Comparison of ENCODE assay signal across 1 cellular context in the genomic region with DNA sequence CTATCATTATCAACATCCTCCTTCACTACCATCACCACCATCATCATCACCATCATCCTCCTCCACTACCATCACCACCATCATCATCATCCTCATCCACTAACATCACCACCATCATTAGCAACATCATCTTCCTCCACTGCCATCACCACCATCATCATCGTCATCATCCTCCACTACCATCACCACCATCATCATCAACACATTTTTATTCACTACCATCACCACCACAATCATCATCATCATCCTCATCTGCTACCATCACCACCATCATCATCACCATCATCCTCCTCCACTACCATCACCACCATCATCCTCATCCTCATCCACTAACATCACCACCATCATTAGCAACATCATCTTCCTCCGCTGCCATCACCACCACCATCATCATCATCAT.
A peak's percentile ranks its signal among the peaks of the same experiment; 100 is the strongest.
TF ChIP-seq lines count a peak whose summit lies in the region.

No MANE protein-coding gene starts in this region.

TF ChIP-seq in HEK293, 187 proteins besides CTCF, POLR2A, EP300 and RAD21:
- TF ChIP-seq, protein P1, sequence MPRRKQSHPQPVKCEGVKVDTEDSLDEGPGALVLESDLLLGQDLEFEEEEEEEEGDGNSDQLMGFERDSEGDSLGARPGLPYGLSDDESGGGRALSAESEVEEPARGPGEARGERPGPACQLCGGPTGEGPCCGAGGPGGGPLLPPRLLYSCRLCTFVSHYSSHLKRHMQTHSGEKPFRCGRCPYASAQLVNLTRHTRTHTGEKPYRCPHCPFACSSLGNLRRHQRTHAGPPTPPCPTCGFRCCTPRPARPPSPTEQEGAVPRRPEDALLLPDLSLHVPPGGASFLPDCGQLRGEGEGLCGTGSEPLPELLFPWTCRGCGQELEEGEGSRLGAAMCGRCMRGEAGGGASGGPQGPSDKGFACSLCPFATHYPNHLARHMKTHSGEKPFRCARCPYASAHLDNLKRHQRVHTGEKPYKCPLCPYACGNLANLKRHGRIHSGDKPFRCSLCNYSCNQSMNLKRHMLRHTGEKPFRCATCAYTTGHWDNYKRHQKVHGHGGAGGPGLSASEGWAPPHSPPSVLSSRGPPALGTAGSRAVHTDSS (tag by site-specific recombination; IDR thresholded peaks at IDR 0.05) = peak; percentile 84
